Comparison of ENCODE assay signal across 7 cellular contexts in genomic region chr16:32261526-32261925, GRCh38. TPM values are rescaled to one million over a fixed set of nuclear protein-coding genes. Genes with fewer than 3 reads are reported as not detected.
"Had no signal": no experiment of that assay in that cellular context is flagged by ENCODE, and none has a peak within 500 bp of the region (broad histone marks: within the 10 kb centered on the region; RNA-seq: fewer than 3 reads in every experiment).

No MANE protein-coding gene starts in this region.

RNA-seq across cellular contexts. Expression of gene TP53TG3D, which starts 8.4 kb away (rescaled TPM):
- total RNA-seq: activated B cell treated with CpG ODN at 0.5 μM for 24 hours; activated CD4-positive, alpha-beta memory T cell treated with anti-CD3 and anti-CD28 coated beads for 36 hours; activated T-helper 1 cell treated with anti-CD3 and anti-CD28 coated beads, Interleukin-12 subunit alpha, Interleukin-12 subunit beta, Interleukin-2, Interleukin-4 antibody, amounts not matched to agents 30 ng/mL and 10 ng/mL and 1 ng/mL, durations not matched to agents 14 hours and 24 hours and 36 hours; activated T-helper 2 cell treated with anti-CD3 and anti-CD28 coated beads, Interferon-gamma antibody, Interleukin-2, Interleukin-4, amounts not matched to agents 10 μg/mL and 5 μg/mL and 100 μg/mL, durations not matched to agents 14 hours and 24 hours and 36 hours; ascending aorta; cerebellum; endothelial cell of umbilical vein had no signal
- polyA plus RNA-seq: endothelial cell of umbilical vein had no signal
